26 cellular contexts compared by ENCODE assay signal in the genomic region with DNA sequence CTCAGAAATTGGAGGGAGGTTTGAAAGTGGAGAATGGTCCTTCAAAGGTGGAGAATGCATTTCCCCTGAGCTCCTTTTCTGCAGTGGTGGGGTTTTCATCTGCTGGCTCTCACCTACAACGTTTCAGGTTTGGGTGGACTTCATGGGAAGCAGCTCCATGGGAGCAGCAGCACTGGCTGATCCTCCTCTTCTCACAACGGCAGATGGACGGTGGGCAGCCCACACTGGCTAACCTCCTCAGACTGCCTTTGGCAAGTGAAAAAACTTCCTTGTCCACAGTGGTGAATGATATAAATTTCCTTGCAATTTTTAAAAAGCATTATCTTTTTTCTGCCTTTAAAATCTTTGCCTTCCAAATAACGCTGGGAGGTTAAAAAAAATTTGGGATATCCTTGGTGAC.
DNase-seq lines count a peak whose midpoint lies in the region; ATAC-seq and TF ChIP-seq lines count a peak whose summit lies in the region.
"Had no signal": no experiment of that assay in that cellular context is flagged by ENCODE, and none has a peak within 500 bp of the region (broad histone marks: within the 10 kb centered on the region; RNA-seq: fewer than 3 reads in every experiment).

No MANE protein-coding gene starts in this region.

- H3K27me3 Mint-ChIP-seq in CD4-positive, CD25-positive, alpha-beta regulatory T cell: no peaks in the 10 kb centered on the region
- peaks cover 4% of the 10 kb centered on the region for H3K27me3 Mint-ChIP-seq in GM23338 (ENCODE audit: insufficient read depth, low read depth, poor library complexity)
- no peaks in the 10 kb centered on the region for H3K27me3 Mint-ChIP-seq in activated CD8-positive, alpha-beta T cell treated with anti-CD3 and anti-CD28 coated beads, Interleukin-2, amount 10 ng/mL, durations not matched to agents 7 days and 5 days (ENCODE audit: low read depth)
- no peaks in the 10 kb centered on the region for H3K27me3 Mint-ChIP-seq in naive thymus-derived CD4-positive, alpha-beta T cell
- H3K27me3 Mint-ChIP-seq: CD8-positive, alpha-beta memory T cell; IgD-negative memory B cell had no signal

- H4K20me1 ChIP-seq in GM23338 (replicated peaks; ENCODE audit: insufficient read depth): no peaks in the 10 kb centered on the region

- H3K36me3 Mint-ChIP-seq in CD4-positive, CD25-positive, alpha-beta regulatory T cell: peaks cover 38% of the 10 kb centered on the region
- H3K36me3 Mint-ChIP-seq in GM23338 (ENCODE audit: low read depth): peaks cover 71% of the 10 kb centered on the region
- H3K36me3 Mint-ChIP-seq in activated CD8-positive, alpha-beta T cell treated with anti-CD3 and anti-CD28 coated beads, Interleukin-2, amount 10 ng/mL, durations not matched to agents 7 days and 5 days (ENCODE audit: low read depth): peaks cover 54% of the 10 kb centered on the region
- H3K36me3 Mint-ChIP-seq in naive thymus-derived CD4-positive, alpha-beta T cell: peaks cover 0 to 52% (median 48%) of the 10 kb centered on the region in 5 donors

- no peak overlapping the region for H3K4me3 ChIP-seq in CD4-positive, CD25-positive, alpha-beta regulatory T cell (ENCODE audit: low read depth, low read length)
- H3K4me3 ChIP-seq in GM23338 (no peak overlapping the region), foreskin fibroblast (ENCODE audit: low read depth in 1 of 2, low read length in 2 of 2) (no peak overlapping the region)
- no peak overlapping the region for H3K4me3 ChIP-seq in naive thymus-derived CD4-positive, alpha-beta T cell (ENCODE audit: low read length)
- H3K4me3 ChIP-seq: GM12878, GM23248, HAP-1, SJSA1 had no signal

- H3K27ac Mint-ChIP-seq in CD4-positive, CD25-positive, alpha-beta regulatory T cell: peak overlapping the region; percentile 10 to 65 (median 48)
- H3K27ac Mint-ChIP-seq in GM23338: peak overlapping the region; percentile 62; the same call in 1 of the 2 replicates
- H3K27ac Mint-ChIP-seq in activated CD8-positive, alpha-beta T cell treated with anti-CD3 and anti-CD28 coated beads, Interleukin-2, amount 10 ng/mL, durations not matched to agents 7 days and 5 days: peak overlapping the region; percentile 0
- no peak overlapping the region for H3K27ac Mint-ChIP-seq in naive thymus-derived CD4-positive, alpha-beta T cell

- no peaks in the 10 kb centered on the region for H3K36me3 ChIP-seq in CD4-positive, CD25-positive, alpha-beta regulatory T cell (ENCODE audit: control insufficient read depth, insufficient read depth, low read length)
- peaks cover 13% of the 10 kb centered on the region for H3K36me3 ChIP-seq in GM23338 (ENCODE audit: insufficient read depth)
- H3K36me3 ChIP-seq in naive thymus-derived CD4-positive, alpha-beta T cell (ENCODE audit: control insufficient read depth in 2 of 3, insufficient read depth in 3 of 3, low read length in 3 of 3): peaks cover 0 to 3% (median 0%) of the 10 kb centered on the region in 3 experiments

- H3K79me2 ChIP-seq in GM23338 (replicated peaks; ENCODE audit: insufficient read depth): no peaks in the 10 kb centered on the region

- intact Hi-C loops in naive thymus-derived CD4-positive, alpha-beta T cell (cut with micrococcal nuclease): no loop called here

- no peaks in the 10 kb centered on the region for H3F3A ChIP-seq in GM23338 (replicated peaks; ENCODE audit: low read depth)

- no peaks in the 10 kb centered on the region for H3K27me3 ChIP-seq in CD4-positive, CD25-positive, alpha-beta regulatory T cell (ENCODE audit: control insufficient read depth, insufficient read depth, low read length)
- no peaks in the 10 kb centered on the region for H3K27me3 ChIP-seq in GM23338 (ENCODE audit: insufficient read depth)
- H3K27me3 ChIP-seq in naive thymus-derived CD4-positive, alpha-beta T cell (ENCODE audit: control insufficient read depth in 2 of 2, insufficient read depth in 2 of 2, low read length in 2 of 2): no peaks in the 10 kb centered on the region
- H3K27me3 ChIP-seq: SJSA1 had no signal

- CTCF ChIA-PET in activated CD8-positive, alpha-beta T cell treated with anti-CD3 and anti-CD28 coated beads, Interleukin-2, amount 10 ng/mL, durations not matched to agents 7 days and 5 days (lab: Charles Lee): no interaction called here
- CTCF ChIA-PET in naive thymus-derived CD4-positive, alpha-beta T cell (lab: Charles Lee): no interaction called here

- ATAC-seq in CD4-positive, CD25-positive, alpha-beta regulatory T cell (ENCODE audit: low read depth in 2 of 2): no peak
- no peak for ATAC-seq in GM23338
- ATAC-seq in activated CD8-positive, alpha-beta T cell treated with anti-CD3 and anti-CD28 coated beads, Interleukin-2, amount 10 ng/mL, durations not matched to agents 7 days and 5 days: no peak
- no peak for ATAC-seq in HG03139 (IDR thresholded peaks at IDR 0.05; ENCODE audit: unreplicated experiment)
- ATAC-seq in naive thymus-derived CD4-positive, alpha-beta T cell: no peak
- ATAC-seq: GM12878 had no signal

- peaks cover 4% of the 10 kb centered on the region for H3K4me1 ChIP-seq in CD4-positive, CD25-positive, alpha-beta regulatory T cell (ENCODE audit: control insufficient read depth, insufficient read depth, low read length, poor library complexity, severe bottlenecking)
- peaks cover 13% of the 10 kb centered on the region for H3K4me1 ChIP-seq in GM23338 (ENCODE audit: insufficient read depth)
- peaks cover 3 to 10% of the 10 kb centered on the region in 2 donors for H3K4me1 ChIP-seq in naive thymus-derived CD4-positive, alpha-beta T cell (ENCODE audit: control insufficient read depth in 2 of 2, insufficient read depth in 2 of 2, low read length in 2 of 2)
- H3K4me1 ChIP-seq: HAP-1, SJSA1 had no signal

- peaks cover 10 to 20% (median 12%) of the 10 kb centered on the region in 4 donors for H3K4me1 Mint-ChIP-seq in CD4-positive, CD25-positive, alpha-beta regulatory T cell
- H3K4me1 Mint-ChIP-seq in GM23338: peaks cover 32% of the 10 kb centered on the region
- H3K4me1 Mint-ChIP-seq in activated CD8-positive, alpha-beta T cell treated with anti-CD3 and anti-CD28 coated beads, Interleukin-2, amount 10 ng/mL, durations not matched to agents 7 days and 5 days (ENCODE audit: low read depth): peaks cover 35% of the 10 kb centered on the region
- H3K4me1 Mint-ChIP-seq in naive thymus-derived CD4-positive, alpha-beta T cell: peaks cover 12 to 34% (median 27%) of the 10 kb centered on the region in 7 donors

- H2AFZ ChIP-seq in GM23338: no peak overlapping the region
- H2AFZ ChIP-seq: GM23248 had no signal

- no peak overlapping the region for H3K4me3 Mint-ChIP-seq in CD4-positive, CD25-positive, alpha-beta regulatory T cell
- no peak overlapping the region for H3K4me3 Mint-ChIP-seq in GM23338
- H3K4me3 Mint-ChIP-seq in activated CD8-positive, alpha-beta T cell treated with anti-CD3 and anti-CD28 coated beads, Interleukin-2, amount 10 ng/mL, durations not matched to agents 7 days and 5 days: no peak overlapping the region
- no peak overlapping the region for H3K4me3 Mint-ChIP-seq in naive thymus-derived CD4-positive, alpha-beta T cell
- H3K4me3 Mint-ChIP-seq: IgD-negative memory B cell had no signal

- no peak for DNase-seq in CD4-positive, CD25-positive, alpha-beta regulatory T cell
- DNase-seq in GM23338 (ENCODE audit: low spot score) (no peak), middle frontal gyrus (ENCODE audit: extremely low spot score, low spot score) (peak; percentile 24), foreskin fibroblast (no peak)
- DNase-seq in activated CD8-positive, alpha-beta T cell treated with anti-CD3 and anti-CD28 coated beads, Interleukin-2, amount 10 ng/mL, durations not matched to agents 7 days and 5 days: no peak
- no peak for DNase-seq in naive thymus-derived CD4-positive, alpha-beta T cell
- DNase-seq: C1 segment of cervical spinal cord; CD8-positive, alpha-beta memory T cell; DMS 273 treated with DMSO at 0.1 percent for 48 hours; DMS79; EL; GDM1; GM23248; MM.1S; NCI-H1694; NCI-H2029 treated with DMSO at 0.1 percent for 48 hours; NCI-H2227 treated with DMSO at 0.1 percent for 48 hours; NCI-H69; Right ventricle myocardium superior; RPMI8226 had no signal

- POLR2A ChIA-PET in activated CD8-positive, alpha-beta T cell treated with anti-CD3 and anti-CD28 coated beads, Interleukin-2, amount 10 ng/mL, durations not matched to agents 7 days and 5 days (lab: Charles Lee): no interaction called here
- POLR2A ChIA-PET in naive thymus-derived CD4-positive, alpha-beta T cell (lab: Charles Lee): no interaction called here

- no peaks in the 10 kb centered on the region for H3K9me3 Mint-ChIP-seq in CD4-positive, CD25-positive, alpha-beta regulatory T cell
- no peaks in the 10 kb centered on the region for H3K9me3 Mint-ChIP-seq in GM23338
- H3K9me3 Mint-ChIP-seq in activated CD8-positive, alpha-beta T cell treated with anti-CD3 and anti-CD28 coated beads, Interleukin-2, amount 10 ng/mL, durations not matched to agents 7 days and 5 days (ENCODE audit: insufficient read depth): no peaks in the 10 kb centered on the region
- H3K9me3 Mint-ChIP-seq in naive thymus-derived CD4-positive, alpha-beta T cell: no peaks in the 10 kb centered on the region
- H3K9me3 Mint-ChIP-seq: CD8-positive, alpha-beta memory T cell; IgD-negative memory B cell had no signal

- H3K9me2 ChIP-seq in GM23338 (ENCODE audit: insufficient read depth): no peaks in the 10 kb centered on the region

- no peak overlapping the region for H3K4me2 ChIP-seq in GM23338
- H3K4me2 ChIP-seq: KMS-11 had no signal

- no peak overlapping the region for H3K27ac ChIP-seq in CD4-positive, CD25-positive, alpha-beta regulatory T cell (ENCODE audit: insufficient read depth, low read length, poor library complexity, severe bottlenecking)
- H3K27ac ChIP-seq in GM23338 (ENCODE audit: low read depth): no peak overlapping the region
- no peak overlapping the region for H3K27ac ChIP-seq in naive thymus-derived CD4-positive, alpha-beta T cell (ENCODE audit: low read depth, low read length)
- H3K27ac ChIP-seq: GM23248, KMS-11, SJSA1 had no signal

- no peak for TF ChIP-seq CTCF in GM23338 (conservative IDR thresholded peaks at IDR 0.05; ENCODE audit: low read depth in 2 of 2)
- no peak for TF ChIP-seq CTCF in foreskin fibroblast (IDR thresholded peaks at IDR 0.05; ENCODE audit: low read depth, low read length)

- no peaks in the 10 kb centered on the region for H3K9me3 ChIP-seq in CD4-positive, CD25-positive, alpha-beta regulatory T cell (ENCODE audit: control insufficient read depth in 2 of 2, low read length in 2 of 2)
- H3K9me3 ChIP-seq in naive thymus-derived CD4-positive, alpha-beta T cell (ENCODE audit: control insufficient read depth in 2 of 3, low read length in 3 of 3): no peaks in the 10 kb centered on the region
- H3K9me3 ChIP-seq: HAP-1, SJSA1 had no signal

TF ChIP-seq in GM23338, 12 proteins besides CTCF, POLR2A, EP300 and RAD21 (continues in another document):
- no peak for TF ChIP-seq CREB1 (CRISPR knock-in tag; IDR thresholded peaks at IDR 0.05; ENCODE audit: low read depth)
- no peak for TF ChIP-seq ZNF331 (CRISPR knock-in tag; IDR thresholded peaks at IDR 0.05; ENCODE audit: low read depth)
- TF ChIP-seq POLR2AphosphoS5 (IDR thresholded peaks at IDR 0.05; ENCODE audit: low read depth): no peak
- TF ChIP-seq JUNB (IDR thresholded peaks at IDR 0.05; ENCODE audit: unreplicated experiment): no peak

Comparison
In these comparisons a context has a peak if more than half of its experiments do, and no peak if none do; other contexts are left out.
1. H3K27ac Mint-ChIP-seq: peak in CD4-positive, CD25-positive, alpha-beta regulatory T cell (3 of 3), GM23338 (single experiment) and activated CD8-positive, alpha-beta T cell treated with anti-CD3 and anti-CD28 coated beads, Interleukin-2, amount 10 ng/mL, durations not matched to agents 7 days and 5 days (single experiment); none in naive thymus-derived CD4-positive, alpha-beta T cell (0 of 9).